ENCODE assay signal across 8 cellular contexts in the genomic region with DNA sequence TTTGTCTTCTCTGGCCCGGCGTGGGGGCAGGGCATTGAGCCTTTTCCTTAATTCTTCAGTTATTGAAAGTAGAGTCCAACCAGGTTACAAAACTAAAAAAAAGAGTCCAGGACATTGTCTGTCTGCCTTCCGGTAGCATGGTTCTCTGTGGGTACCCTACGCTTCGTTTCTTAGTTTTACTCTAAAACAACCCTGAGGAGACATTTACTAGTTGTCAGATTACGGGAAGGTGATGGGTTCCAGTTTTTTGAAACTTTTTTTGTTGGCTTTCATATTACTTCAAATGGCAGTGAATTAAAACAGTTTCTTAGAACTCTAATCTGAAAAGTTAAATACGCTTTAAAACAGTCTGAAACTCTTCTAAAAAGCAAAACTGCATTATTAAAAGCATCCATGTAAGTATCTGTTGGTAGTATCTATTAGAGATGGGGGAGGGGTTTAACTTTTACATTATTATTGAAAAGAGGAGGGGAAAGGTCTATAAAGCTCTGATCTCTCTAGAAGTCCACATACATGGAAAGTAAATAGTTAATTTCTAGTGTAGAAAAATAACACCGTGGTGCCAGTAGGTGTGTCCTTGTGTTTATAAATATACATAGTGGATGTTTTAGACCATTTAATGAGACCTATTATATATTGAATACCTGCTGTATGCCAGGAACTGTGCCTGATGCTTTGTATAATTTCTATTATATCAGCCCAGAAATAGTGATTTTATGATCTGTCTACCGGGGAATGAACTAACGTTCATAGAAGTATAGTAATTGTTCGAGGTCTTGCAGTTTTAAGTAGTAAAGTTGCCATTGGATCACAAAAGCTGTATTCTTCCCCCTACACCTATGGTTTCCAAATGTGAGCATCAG. TPM values are rescaled to one million over a fixed set of nuclear protein-coding genes. Genes with fewer than 3 reads are reported as not detected.
DNase-seq lines count a peak whose midpoint lies in the region; ATAC-seq, FAIRE-seq and TF ChIP-seq lines count a peak whose summit lies in the region.

No MANE protein-coding gene starts in this region.

- CTCF ChIA-PET in CD8-positive, alpha-beta T cell (lab: Charles Lee) = interaction anchor here (1.6 to 7.6 kb wide), 2 partner anchors 39 to 58 kb away, joined by 3 to 50 read pairs; a partner anchor contains a TSS

- H3K4me3 ChIP-seq in CD8-positive, alpha-beta T cell (ENCODE audit: low read depth, low read length) = peak overlapping the region; percentile 74
- H3K4me3 ChIP-seq in iPS-11a (ENCODE audit: low read depth, low read length) = peak overlapping the region; percentile 82
- peak overlapping the region; percentile 46 to 71 (median 56) for H3K4me3 ChIP-seq in spleen

- DNase-seq in CD8-positive, alpha-beta T cell = no peak
- no peak for DNase-seq in activated naive CD8-positive, alpha-beta T cell treated with anti-CD3 and anti-CD28 coated beads, Interleukin-2, amount 10 ng/mL, durations not matched to agents 7 days and 5 days
- DNase-seq in spleen (no peak), HTR-8/SVneo (ENCODE audit: insufficient read length, low spot score) (no peak)
- DNase-seq in activated CD4-positive, CD25-positive, alpha-beta regulatory T cell (lab: John Stamatoyannopoulos, UW) = no peak

- no peak for TF ChIP-seq POLR2A in spleen (IDR thresholded peaks at IDR 0.05)

- ATAC-seq in CD8-positive, alpha-beta T cell = peak; percentile 5
- peak; percentile 3 for ATAC-seq in activated naive CD8-positive, alpha-beta T cell treated with anti-CD3 and anti-CD28 coated beads, Interleukin-2, amount 10 ng/mL, durations not matched to agents 7 days and 5 days (ENCODE audit: low read depth)
- no peak for ATAC-seq in GM21723 (IDR thresholded peaks at IDR 0.05; ENCODE audit: unreplicated experiment)

- no peak overlapping the region for H3K27ac Mint-ChIP-seq in CD8-positive, alpha-beta T cell
- H3K27ac Mint-ChIP-seq in IgD-negative memory B cell = peak overlapping the region in 2 of 3 donors; percentile 100
- H3K27ac Mint-ChIP-seq in activated naive CD8-positive, alpha-beta T cell treated with anti-CD3 and anti-CD28 coated beads, Interleukin-2, amount 10 ng/mL, durations not matched to agents 7 days and 5 days = peak overlapping the region; percentile 94

- no peak for FAIRE-seq in HTR-8/SVneo (lab: Jason Lieb, UNC)

- WGBS in spleen, 5 donors = 2 to 5% (median 2%) methylated on average over 11 of the region's 11 CpGs

- no peaks in the 10 kb centered on the region for H3K9me3 Mint-ChIP-seq in CD8-positive, alpha-beta T cell
- H3K9me3 Mint-ChIP-seq in IgD-negative memory B cell = peaks cover 0 to 2% (median 0%) of the 10 kb centered on the region in 3 donors
- no peaks in the 10 kb centered on the region for H3K9me3 Mint-ChIP-seq in activated naive CD8-positive, alpha-beta T cell treated with anti-CD3 and anti-CD28 coated beads, Interleukin-2, amount 10 ng/mL, durations not matched to agents 7 days and 5 days

- H3K9me3 ChIP-seq in CD8-positive, alpha-beta T cell (ENCODE audit: low read length) = no peaks in the 10 kb centered on the region
- H3K9me3 ChIP-seq in spleen = no peaks in the 10 kb centered on the region

- TF ChIP-seq CTCF in CD8-positive, alpha-beta T cell (IDR thresholded peaks at IDR 0.05) = no peak
- no peak for TF ChIP-seq CTCF in spleen (IDR thresholded peaks at IDR 0.05 in 8 of 11, conservative IDR thresholded peaks at IDR 0.05 in 3 of 11)

- H3K27me3 ChIP-seq in CD8-positive, alpha-beta T cell (ENCODE audit: insufficient read depth, low read length) = no peaks in the 10 kb centered on the region
- H3K27me3 ChIP-seq in spleen (replicated peaks in 1 of 7) = no peaks in the 10 kb centered on the region

- POLR2A ChIA-PET in CD8-positive, alpha-beta T cell (lab: Charles Lee) = interaction anchor here (0.8 to 14.2 kb wide), 8 partner anchors 12 to 96 kb away, joined by 3 to 372 read pairs (median 24); a partner anchor contains a TSS
- POLR2A ChIA-PET in activated naive CD8-positive, alpha-beta T cell treated with anti-CD3 and anti-CD28 coated beads, Interleukin-2, amount 10 ng/mL, durations not matched to agents 7 days and 5 days (lab: Charles Lee) = interaction anchor here (1.1 to 22.2 kb wide), 4 partner anchors 12 to 96 kb away, joined by 3 to 450 read pairs (median 86); a partner anchor contains a TSS

- H3K4me3 Mint-ChIP-seq in CD8-positive, alpha-beta T cell = no peak overlapping the region
- H3K4me3 Mint-ChIP-seq in IgD-negative memory B cell = peak overlapping the region in 2 of 4 donors; percentile 97 to 99
- no peak overlapping the region for H3K4me3 Mint-ChIP-seq in activated naive CD8-positive, alpha-beta T cell treated with anti-CD3 and anti-CD28 coated beads, Interleukin-2, amount 10 ng/mL, durations not matched to agents 7 days and 5 days

- peak overlapping the region; percentile 100 for H3K27ac ChIP-seq in CD8-positive, alpha-beta T cell (ENCODE audit: low read depth, low read length)
- H3K27ac ChIP-seq in spleen = peak overlapping the region; percentile 97 to 100 (median 100)

- peaks cover 27% of the 10 kb centered on the region for H3K4me1 Mint-ChIP-seq in CD8-positive, alpha-beta T cell (ENCODE audit: low read depth)
- H3K4me1 Mint-ChIP-seq in IgD-negative memory B cell = peaks cover 24 to 45% (median 26%) of the 10 kb centered on the region in 3 donors
- peaks cover 35% of the 10 kb centered on the region for H3K4me1 Mint-ChIP-seq in activated naive CD8-positive, alpha-beta T cell treated with anti-CD3 and anti-CD28 coated beads, Interleukin-2, amount 10 ng/mL, durations not matched to agents 7 days and 5 days

- peaks cover 59% of the 10 kb centered on the region for H3K4me1 ChIP-seq in CD8-positive, alpha-beta T cell (ENCODE audit: insufficient read depth, low read length)
- peaks cover 31 to 75% (median 56%) of the 10 kb centered on the region in 6 donors for H3K4me1 ChIP-seq in spleen

- no peaks in the 10 kb centered on the region for H3K36me3 ChIP-seq in CD8-positive, alpha-beta T cell (ENCODE audit: insufficient read depth, low read length)
- peaks cover 0 to 15% (median 0%) of the 10 kb centered on the region in 6 donors for H3K36me3 ChIP-seq in spleen

- intact Hi-C loops in CD8-positive, alpha-beta T cell (cut with DNase I, micrococcal nuclease) = loop anchor here (1.0 to 5.0 kb wide), 4 partner anchors 33 to 95 kb away; a partner anchor contains a TSS
- intact Hi-C loops in spleen (cut with DNase I; ENCODE audit: low total_unique reads) = no loop called here

- peaks cover 27% of the 10 kb centered on the region for H3K36me3 Mint-ChIP-seq in CD8-positive, alpha-beta T cell
- H3K36me3 Mint-ChIP-seq in IgD-negative memory B cell = peaks cover 7% of the 10 kb centered on the region
- peaks cover 17% of the 10 kb centered on the region for H3K36me3 Mint-ChIP-seq in activated naive CD8-positive, alpha-beta T cell treated with anti-CD3 and anti-CD28 coated beads, Interleukin-2, amount 10 ng/mL, durations not matched to agents 7 days and 5 days

- no peaks in the 10 kb centered on the region for H3K27me3 Mint-ChIP-seq in CD8-positive, alpha-beta T cell (ENCODE audit: low read depth)
- H3K27me3 Mint-ChIP-seq in IgD-negative memory B cell = no peaks in the 10 kb centered on the region
- H3K27me3 Mint-ChIP-seq in activated naive CD8-positive, alpha-beta T cell treated with anti-CD3 and anti-CD28 coated beads, Interleukin-2, amount 10 ng/mL, durations not matched to agents 7 days and 5 days = no peaks in the 10 kb centered on the region

RNA-seq across cellular contexts. Expression of a gene that starts 2.3 kb away (rescaled TPM):
- total RNA-seq in CD8-positive, alpha-beta T cell = 10 to 100 TPM; 14.4 to 14.8 TPM
- polyA plus RNA-seq in IgD-negative memory B cell = 4.7 TPM
- 10 to 100 TPM; 28.3 to 29.6 TPM for total RNA-seq in activated naive CD8-positive, alpha-beta T cell treated with anti-CD3 and anti-CD28 coated beads, Interleukin-2, amount 10 ng/mL, durations not matched to agents 7 days and 5 days
- 10 to 100 TPM; 20.0 to 27.5 (median 25.3) TPM for total RNA-seq in spleen
- 1 to 10 TPM; 3.4 to 4.8 (median 3.4) TPM for polyA plus RNA-seq in spleen

RNA-seq across cellular contexts. Expression of a gene that starts 38.2 kb away (rescaled TPM):
- 10 to 100 TPM; 70.5 to 74.1 TPM for total RNA-seq in CD8-positive, alpha-beta T cell
- polyA plus RNA-seq in IgD-negative memory B cell (67.2 TPM), spleen (10 to 100 TPM; 51.7 to 63.2 (median 56.0) TPM)
- total RNA-seq in activated naive CD8-positive, alpha-beta T cell treated with anti-CD3 and anti-CD28 coated beads, Interleukin-2, amount 10 ng/mL, durations not matched to agents 7 days and 5 days = 10 to 100 TPM; 48.6 to 50.4 TPM
- total RNA-seq in spleen = 10 to 100 TPM; 22.2 to 63.3 (median 25.6) TPM
